In genomic region chr3:4744405-4745239, GRCh38 we compare ENCODE assay signal across 11 cellular contexts.
A peak's percentile ranks its signal among the peaks of the same experiment; 100 is the strongest.
DNase-seq lines count a peak whose midpoint lies in the region; ATAC-seq and TF ChIP-seq lines count a peak whose summit lies in the region.
"Had no signal": no experiment of that assay in that cellular context is flagged by ENCODE, and none has a peak within 500 bp of the region (broad histone marks: within the 10 kb centered on the region; RNA-seq: fewer than 3 reads in every experiment).

No MANE protein-coding gene starts in this region.

- H3K27me3 ChIP-seq in left ventricle myocardium inferior (ENCODE audit: low read depth): no peaks in the 10 kb centered on the region
- no peaks in the 10 kb centered on the region for H3K27me3 ChIP-seq in vagina
- H3K27me3 ChIP-seq in upper lobe of right lung: no peaks in the 10 kb centered on the region

- TF ChIP-seq POLR2A in vagina (IDR thresholded peaks at IDR 0.05): no peak

- H3K4me1 ChIP-seq in left ventricle myocardium inferior (peaks cover 78% of the 10 kb centered on the region), vagina (peaks cover 53% of the 10 kb centered on the region), upper lobe of right lung (peaks cover 29% of the 10 kb centered on the region)

- H3K27ac ChIP-seq in left ventricle myocardium inferior (replicated peaks) (peak overlapping the region; percentile 88), angular gyrus (ENCODE audit: low read depth, low read length) (peak overlapping the region; percentile 15), vagina (peak overlapping the region; percentile 63), upper lobe of right lung (no peak overlapping the region)

- H3K4me3 ChIP-seq in left ventricle myocardium inferior (no peak overlapping the region), vagina (no peak overlapping the region), upper lobe of right lung (no peak overlapping the region)

- no peak for TF ChIP-seq CTCF in left ventricle myocardium inferior (IDR thresholded peaks at IDR 0.05; ENCODE audit: borderline replicate concordance)
- TF ChIP-seq CTCF in vagina (IDR thresholded peaks at IDR 0.05): no peak
- no peak for TF ChIP-seq CTCF in upper lobe of right lung (IDR thresholded peaks at IDR 0.05)

- intact Hi-C loops in left ventricle myocardium inferior (cut with micrococcal nuclease): no loop called here
- intact Hi-C loops in left ventricle myocardium superior (cut with micrococcal nuclease): no loop called here
- intact Hi-C loops in vagina (cut with DNase I): loop anchor here (5.0 kb wide), 2 partner anchors 83 to 233 kb away; partner anchors contain the start of gene BHLHE40
- intact Hi-C loops in upper lobe of right lung (cut with DNase I): no loop called here

- H3K36me3 ChIP-seq in left ventricle myocardium inferior: no peaks in the 10 kb centered on the region
- no peaks in the 10 kb centered on the region for H3K36me3 ChIP-seq in vagina
- H3K36me3 ChIP-seq in upper lobe of right lung: no peaks in the 10 kb centered on the region

- ATAC-seq in left ventricle myocardium superior: no peak
- no peak for ATAC-seq in upper lobe of right lung

- H3K9me3 ChIP-seq in left ventricle myocardium inferior (replicated peaks): no peaks in the 10 kb centered on the region
- no peaks in the 10 kb centered on the region for H3K9me3 ChIP-seq in vagina
- no peaks in the 10 kb centered on the region for H3K9me3 ChIP-seq in upper lobe of right lung

- DNase-seq in left ventricle myocardium inferior (no peak), left ventricle myocardium superior (no peak), kidney tubule cell (ENCODE audit: low spot score) (peak; percentile 85), vagina (ENCODE audit: extremely low spot score in 2 of 2) (no peak), DMS79 (lab: John Stamatoyannopoulos, UW) (no peak), upper lobe of right lung (no peak)
- DNase-seq in stimulated activated CD8-positive, alpha-beta memory T cell treated with anti-CD3 and anti-CD28 coated beads, Interleukin-4, amount 100 ng/mL, for 48 hours: no peak
- DNase-seq: C1 segment of cervical spinal cord, Kasumi-1, NCI-H526 had no signal
